8 cellular contexts compared by ENCODE assay signal in genomic region chr6:16128759-16129622, GRCh38. TPM values are rescaled to one million over a fixed set of nuclear protein-coding genes. Genes with fewer than 3 reads are reported as not detected.
A peak's percentile ranks its signal among the peaks of the same experiment; 100 is the strongest.
DNase-seq lines count a peak whose midpoint lies in the region; ATAC-seq and TF ChIP-seq lines count a peak whose summit lies in the region.

Gene MYLIP (plus strand): TSS chr6:16129086. CDS start chr6:16129323, 237 bp downstream.

- under 1% methylated on average over 95 of the region's 95 CpGs for WGBS in liver

- POLR2A ChIA-PET in CD4-positive, alpha-beta memory T cell (lab: Charles Lee; ENCODE audit: partially characterized antibody): interaction anchor here (0.6 to 4.6 kb wide), 17 partner anchors 8 to 884 kb away, joined by 3 to 82 read pairs (median 4); partner anchors contain the start of gene DTNBP1

- DNase-seq in CD4-positive, alpha-beta memory T cell: peak; percentile 96 to 97 (median 97)
- DNase-seq in NCI-H774 (lab: John Stamatoyannopoulos, UW): peak; percentile 96
- peak; percentile 97 for DNase-seq in activated CD4-positive, alpha-beta T cell treated with anti-CD3 and anti-CD28 coated beads, Interleukin-2, amount 50 U/mL, for 4 hours
- peak; percentile 96 for DNase-seq in dermis blood vessel endothelial cell
- peak; percentile 98 for DNase-seq in stimulated activated CD4-positive, alpha-beta T cell treated with anti-CD3 and anti-CD28 coated beads, Interleukin-4, amount 100 ng/mL, for 1 hour

- H3K4me3 ChIP-seq in CD4-positive, alpha-beta memory T cell (ENCODE audit: low read length in 2 of 2): peak within 1 kb of the TSS; percentile 66 to 89
- H3K4me3 ChIP-seq in liver (ENCODE audit: low read depth in 1 of 3, low read length in 3 of 3): peak within 1 kb of the TSS; percentile 84 to 96 (median 86)

- peak within 1 kb of the TSS; percentile 67 to 84 for H3K9ac ChIP-seq in liver (ENCODE audit: low read depth in 1 of 2, low read length in 2 of 2)

- peak within 1 kb of the TSS; percentile 93 for H3K27ac ChIP-seq in CD4-positive, alpha-beta memory T cell (ENCODE audit: low read depth, low read length)
- H3K27ac ChIP-seq in liver (ENCODE audit: low read depth in 1 of 2, low read length in 2 of 2): peak within 1 kb of the TSS; percentile 93 to 96

- peaks cover 38% of the 10 kb centered on the region for H3K4me1 ChIP-seq in CD4-positive, alpha-beta memory T cell (ENCODE audit: insufficient read depth, low read length)
- H3K4me1 ChIP-seq in liver (ENCODE audit: control insufficient read depth in 4 of 4, insufficient read depth in 4 of 4, low read length in 3 of 4): peaks cover 3 to 17% (median 13%) of the 10 kb centered on the region in 4 donors

- ATAC-seq in GM19438 (IDR thresholded peaks at IDR 0.05; ENCODE audit: low read depth, unreplicated experiment) (peak; percentile 71), HG03571 (IDR thresholded peaks at IDR 0.05; ENCODE audit: unreplicated experiment) (peak; percentile 74)

- peaks cover 14 to 41% of the 10 kb centered on the region in 2 donors for H3K36me3 Mint-ChIP-seq in CD4-positive, alpha-beta memory T cell

- CTCF ChIA-PET in CD4-positive, alpha-beta memory T cell (lab: Charles Lee; ENCODE audit: partially characterized antibody): interaction anchor here (0.8 to 4.2 kb wide), 14 partner anchors 8 to 438 kb away, joined by 3 to 33 read pairs (median 5); no protein-coding TSS in a partner anchor

- TF ChIP-seq CTCF in liver (IDR thresholded peaks at IDR 0.05; ENCODE audit: low read depth, low read length, missing input control): peak; percentile 50

- H3K4me3 Mint-ChIP-seq in CD4-positive, alpha-beta memory T cell: peak within 1 kb of the TSS; percentile 95 to 99 (median 98)

- H3K4me1 Mint-ChIP-seq in CD4-positive, alpha-beta memory T cell: peaks cover 18 to 54% (median 31%) of the 10 kb centered on the region in 4 donors

- peaks cover 3% of the 10 kb centered on the region in 2 donors for H3K27me3 Mint-ChIP-seq in CD4-positive, alpha-beta memory T cell

- peak; percentile 72 to 79 for TF ChIP-seq RAD21 in liver (IDR thresholded peaks at IDR 0.05)

- peaks cover 0 to 3% (median 0%) of the 10 kb centered on the region in 8 donors for H3K9me3 Mint-ChIP-seq in CD4-positive, alpha-beta memory T cell

- no peaks in the 10 kb centered on the region for H3K36me3 ChIP-seq in CD4-positive, alpha-beta memory T cell (ENCODE audit: insufficient read depth, low read length)
- H3K36me3 ChIP-seq in liver (ENCODE audit: control insufficient read depth in 4 of 4, insufficient read depth in 3 of 4, low read depth in 1 of 4, low read length in 3 of 4): peaks cover 0 to 1% (median 0%) of the 10 kb centered on the region in 4 donors

- intact Hi-C loops in CD4-positive, alpha-beta memory T cell (cut with micrococcal nuclease): loop anchor here (1.0 to 5.0 kb wide), 7 partner anchors 8 to 1578 kb away; partner anchors contain the start of genes ATXN1 and NUP153

- H3K27me3 ChIP-seq in CD4-positive, alpha-beta memory T cell (ENCODE audit: insufficient read depth, low read length): no peaks in the 10 kb centered on the region
- H3K27me3 ChIP-seq in liver (ENCODE audit: control insufficient read depth in 4 of 4, insufficient read depth in 4 of 4, low read length in 3 of 4): no peaks in the 10 kb centered on the region

- H3K9me3 ChIP-seq in CD4-positive, alpha-beta memory T cell (ENCODE audit: control insufficient read depth in 1 of 2, low read length in 2 of 2): no peaks in the 10 kb centered on the region
- no peaks in the 10 kb centered on the region for H3K9me3 ChIP-seq in liver (ENCODE audit: control insufficient read depth in 4 of 4, low read length in 3 of 4)

- H3K27ac Mint-ChIP-seq in CD4-positive, alpha-beta memory T cell: peak within 1 kb of the TSS; percentile 96 to 98 (median 97)

TF ChIP-seq in liver, 16 proteins besides CTCF, POLR2A, EP300 and RAD21:
- TF ChIP-seq REST (IDR thresholded peaks at IDR 0.05) (peak; percentile 80), SP1 (IDR thresholded peaks at IDR 0.05) (peak; percentile 66), TAF1 (conservative IDR thresholded peaks at IDR 0.05) (peak; percentile 89), HNF4A (conservative IDR thresholded peaks at IDR 0.05) (no peak), RXRA (IDR thresholded peaks at IDR 0.05) (peak in 1 of 2 donors; percentile 8), FOXA2 (IDR thresholded peaks at IDR 0.05) (no peak)

RNA-seq across cellular contexts. Expression of gene MYLIP, which starts in this region (rescaled TPM):
- 10 to 100 TPM; 17.5 to 19.9 TPM for total RNA-seq in CD4-positive, alpha-beta memory T cell
- 10 to 100 TPM; 71.9 to 88.8 TPM for polyA plus RNA-seq in CD4-positive, alpha-beta memory T cell
- 28.4 and 54.8 TPM in 2 replicates for total RNA-seq in dermis blood vessel endothelial cell
- 10 to 100 TPM in 1 of 2 donors, 1 to 10 TPM in 1; 5.8 to 29.4 TPM for total RNA-seq in liver
- polyA plus RNA-seq in liver: 1 to 10 TPM; 2.7 to 3.0 TPM

Comparison
In these comparisons a context has a peak if more than half of its experiments do, and no peak if none do; other contexts are left out.
1. Peak in every context shown above with its lines: DNase-seq, ATAC-seq, H3K4me3 ChIP-seq and H3K27ac ChIP-seq.
2. RNA of gene MYLIP (polyA plus RNA-seq): 71.9 to 88.8 TPM in CD4-positive, alpha-beta memory T cell; 2.7 to 3.0 TPM in liver; every median in the first group is over 10 times any median in the second.